Comparison of ENCODE assay signal across 7 cellular contexts in the genomic region with DNA sequence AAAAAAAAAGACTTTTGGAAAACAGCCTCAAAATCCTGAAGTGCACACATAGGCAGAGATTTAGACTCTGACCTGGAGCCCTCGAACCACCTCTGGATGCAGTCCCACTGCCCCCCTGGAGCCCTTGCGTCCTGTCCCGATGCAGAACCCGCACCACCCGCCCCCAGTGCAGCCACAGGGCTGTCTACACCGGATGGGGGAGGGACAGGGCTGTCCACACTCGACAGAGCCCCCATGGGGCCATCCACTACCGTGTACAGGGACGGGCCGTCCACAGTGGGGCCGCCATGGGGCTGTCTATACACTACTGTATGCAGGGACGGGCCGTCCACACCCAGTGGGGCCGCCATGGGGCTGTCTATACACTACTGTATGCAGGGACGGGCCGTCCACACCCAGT. TPM values are rescaled to one million over a fixed set of nuclear protein-coding genes. Genes with fewer than 3 reads are reported as not detected.
A peak's percentile ranks its signal among the peaks of the same experiment; 100 is the strongest.
DNase-seq lines count a peak whose midpoint lies in the region; ATAC-seq and TF ChIP-seq lines count a peak whose summit lies in the region.
"Not testable (repeated sequence)": the region's sequence is repeated elsewhere in the genome, so short reads cannot be mapped to it uniquely, and the experiment has no call there.

No MANE protein-coding gene starts in this region.

- peaks cover 46% of the 10 kb centered on the region for H3K79me1 ChIP-seq in mesenchymal stem cell (replicated peaks; ENCODE audit: low read length, poor library complexity, severe bottlenecking)

- peaks cover 37% of the 10 kb centered on the region for H3K27me3 Mint-ChIP-seq in stimulated activated naive CD8-positive, alpha-beta T cell treated with anti-CD3 and anti-CD28 coated beads, Interleukin-15, amount 100 ng/mL, for 72 hours

- intact Hi-C loops in Right ventricle myocardium superior (cut with DNase I); left ventricle myocardium superior (cut with micrococcal nuclease); right cardiac atrium (cut with DNase I); spleen (cut with DNase I; ENCODE audit: low total_unique reads): not testable (repeated sequence)

- peaks cover 24% of the 10 kb centered on the region for H4K20me1 ChIP-seq in osteoblast (ENCODE audit: insufficient read depth, low read length)

- not testable (repeated sequence) for H2BK5ac ChIP-seq in mesenchymal stem cell (ENCODE audit: low read depth, low read length, poor library complexity, severe bottlenecking)

- not testable (repeated sequence) for TF ChIP-seq CTCF in osteoblast (IDR thresholded peaks at IDR 0.05; ENCODE audit: extremely low read depth, low read depth, low read length); spleen (IDR thresholded peaks at IDR 0.05 in 8 of 11, conservative IDR thresholded peaks at IDR 0.05 in 3 of 11)

- H3K9me3 ChIP-seq in right cardiac atrium (ENCODE audit: control insufficient read depth, low read length); mesenchymal stem cell (ENCODE audit: control insufficient read depth, low read length); osteoblast (ENCODE audit: low read depth, low read length); spleen: not testable (repeated sequence)

- H3K9ac ChIP-seq in mesenchymal stem cell (ENCODE audit: low read length): not testable (repeated sequence)

- H3K23ac ChIP-seq in mesenchymal stem cell (ENCODE audit: low read length in 2 of 2): not testable (repeated sequence)

- H2BK15ac ChIP-seq in mesenchymal stem cell (ENCODE audit: low read depth, poor library complexity, severe bottlenecking): not testable (repeated sequence)

- not testable (repeated sequence) for TF ChIP-seq POLR2A in spleen (IDR thresholded peaks at IDR 0.05)

- not testable (repeated sequence) for H3K27ac ChIP-seq in right cardiac atrium (ENCODE audit: low read length); mesenchymal stem cell (ENCODE audit: low read length, poor library complexity, severe bottlenecking); osteoblast (ENCODE audit: low read depth, low read length); spleen

- not testable (repeated sequence) for H4K8ac ChIP-seq in mesenchymal stem cell (ENCODE audit: low read length)

- peaks cover 46% of the 10 kb centered on the region for H3K4me1 Mint-ChIP-seq in stimulated activated naive CD8-positive, alpha-beta T cell treated with anti-CD3 and anti-CD28 coated beads, Interleukin-15, amount 100 ng/mL, for 72 hours

- not testable (repeated sequence) for H2BK12ac ChIP-seq in mesenchymal stem cell (ENCODE audit: low read length in 2 of 2)

- not testable (repeated sequence) for H3K27me3 ChIP-seq in right cardiac atrium (ENCODE audit: control insufficient read depth, insufficient read depth)
- H3K27me3 ChIP-seq in mesenchymal stem cell (ENCODE audit: control insufficient read depth in 1 of 2, insufficient read depth in 1 of 2, low read length in 2 of 2) (peaks cover 36 to 40% of the 10 kb centered on the region in 2 experiments), osteoblast (ENCODE audit: insufficient read depth, low read length) (peaks cover 34% of the 10 kb centered on the region), spleen (replicated peaks in 1 of 7) (peaks cover 0 to 53% (median 32%) of the 10 kb centered on the region in 7 donors)

- H3K79me2 ChIP-seq in osteoblast (ENCODE audit: insufficient read depth, low read length): not testable (repeated sequence)

- H2AFZ ChIP-seq in mesenchymal stem cell (ENCODE audit: low read depth, low read length); osteoblast (ENCODE audit: low read length): not testable (repeated sequence)

- DNase-seq in Right ventricle myocardium superior (peak; percentile 19), left ventricle myocardium superior (peak; percentile 9), right cardiac atrium (peak in 2 of 3 donors; percentile 24 to 50), osteoblast (ENCODE audit: insufficient read length, low spot score, missing footprints) (peak; percentile 47), spleen (peak; percentile 63)
- not testable (repeated sequence) for DNase-seq in mesenchymal stem cell; stimulated activated naive CD8-positive, alpha-beta T cell treated with anti-CD3 and anti-CD28 coated beads, Interleukin-15, amount 100 ng/mL, for 72 hours

- H3K4me2 ChIP-seq in mesenchymal stem cell (ENCODE audit: low read length, poor library complexity, severe bottlenecking); osteoblast (ENCODE audit: insufficient read depth, low read length): not testable (repeated sequence)

- H3K4me3 Mint-ChIP-seq in stimulated activated naive CD8-positive, alpha-beta T cell treated with anti-CD3 and anti-CD28 coated beads, Interleukin-15, amount 100 ng/mL, for 72 hours: not testable (repeated sequence)

- H3K4me1 ChIP-seq in right cardiac atrium (ENCODE audit: control insufficient read depth, insufficient read depth, low read length); osteoblast (ENCODE audit: insufficient read depth, low read length): not testable (repeated sequence)
- H3K4me1 ChIP-seq in mesenchymal stem cell (ENCODE audit: control insufficient read depth, insufficient read depth, low read depth, low read length): peaks cover 21% of the 10 kb centered on the region
- H3K4me1 ChIP-seq in spleen: peaks cover 11 to 69% (median 23%) of the 10 kb centered on the region in 6 donors

- H3K14ac ChIP-seq in mesenchymal stem cell (ENCODE audit: low read length in 2 of 2): not testable (repeated sequence)

- H3K36me3 ChIP-seq in mesenchymal stem cell (ENCODE audit: control insufficient read depth in 1 of 2, insufficient read depth in 2 of 2, low read depth in 1 of 2, low read length in 2 of 2); osteoblast (ENCODE audit: insufficient read depth, low read length); spleen: not testable (repeated sequence)

- peak overlapping the region; percentile 41 for H4K91ac ChIP-seq in mesenchymal stem cell (ENCODE audit: low read length)

- not testable (repeated sequence) for H3K4me3 ChIP-seq in right cardiac atrium (ENCODE audit: low read length); mesenchymal stem cell (ENCODE audit: insufficient read depth in 1 of 2, low read depth in 1 of 2, low read length in 2 of 2); osteoblast (ENCODE audit: insufficient read depth, low read length); spleen

- H3K9me3 Mint-ChIP-seq in stimulated activated naive CD8-positive, alpha-beta T cell treated with anti-CD3 and anti-CD28 coated beads, Interleukin-15, amount 100 ng/mL, for 72 hours: not testable (repeated sequence)

- 92% methylated on average over 12 of the region's 16 CpGs for WGBS in right cardiac atrium
- 92% methylated on average over 11 of the region's 16 CpGs for WGBS in mesenchymal stem cell
- 91 to 98% (median 93%) methylated on average over 6 to 15 of the region's 16 CpGs for WGBS in spleen, 5 donors

- H3K27ac Mint-ChIP-seq in stimulated activated naive CD8-positive, alpha-beta T cell treated with anti-CD3 and anti-CD28 coated beads, Interleukin-15, amount 100 ng/mL, for 72 hours: not testable (repeated sequence)

- H3K18ac ChIP-seq in mesenchymal stem cell (ENCODE audit: low read depth in 1 of 2, low read length in 2 of 2): not testable (repeated sequence)

- not testable (repeated sequence) for H3K4ac ChIP-seq in mesenchymal stem cell (ENCODE audit: low read depth in 1 of 2, low read length in 2 of 2)

- H2AK5ac ChIP-seq in mesenchymal stem cell (ENCODE audit: low read length, severe bottlenecking): not testable (repeated sequence)

- H2BK120ac ChIP-seq in mesenchymal stem cell (ENCODE audit: low read depth, low read length): not testable (repeated sequence)

- not testable (repeated sequence) for ATAC-seq in Right ventricle myocardium superior (ENCODE audit: poor library complexity); left ventricle myocardium superior; right cardiac atrium
- peak; percentile 7 for ATAC-seq in stimulated activated naive CD8-positive, alpha-beta T cell treated with anti-CD3 and anti-CD28 coated beads, Interleukin-15, amount 100 ng/mL, for 72 hours

RNA-seq across cellular contexts. Expression of a gene that starts 10.5 kb away (rescaled TPM):
- total RNA-seq in Right ventricle myocardium superior: 154 TPM
- total RNA-seq in left ventricle myocardium superior: 194 TPM
- total RNA-seq in right cardiac atrium: 100 to 1,000 TPM; 101 to 163 (median 147) TPM
- 114 TPM for polyA plus RNA-seq in right cardiac atrium
- polyA plus RNA-seq in mesenchymal stem cell (2013, experiment 1 of 2): 6.5 TPM
- 6.4 TPM for polyA plus RNA-seq in mesenchymal stem cell (2013, experiment 2 of 2)
- 10.3 and 13.4 TPM in 2 replicates for total RNA-seq in osteoblast
- total RNA-seq in spleen: 10 to 100 TPM; 12.6 to 34.2 (median 24.4) TPM
- 10 to 100 TPM; 27.0 to 62.2 (median 45.8) TPM for polyA plus RNA-seq in spleen

RNA-seq across cellular contexts. Expression of a gene that starts 57.6 kb away (rescaled TPM):
- 50.8 TPM for total RNA-seq in Right ventricle myocardium superior
- 51.9 TPM for total RNA-seq in left ventricle myocardium superior
- total RNA-seq in right cardiac atrium: 10 to 100 TPM; 48.4 to 57.6 (median 54.8) TPM
- polyA plus RNA-seq in right cardiac atrium: 59.0 TPM
- 29.7 TPM for polyA plus RNA-seq in mesenchymal stem cell (2013, experiment 1 of 2)
- 29.8 TPM for polyA plus RNA-seq in mesenchymal stem cell (2013, experiment 2 of 2)
- 34.2 and 34.4 TPM in 2 replicates for total RNA-seq in osteoblast
- total RNA-seq in spleen: 10 to 100 TPM; 25.4 to 50.4 (median 37.6) TPM
- polyA plus RNA-seq in spleen: 10 to 100 TPM; 43.8 to 69.4 (median 43.9) TPM
